In genomic region chr5:149441194-149441753, GRCh38 we compare ENCODE assay signal across 17 cellular contexts.
A peak's percentile ranks its signal among the peaks of the same experiment; 100 is the strongest.
DNase-seq lines count a peak whose midpoint lies in the region; ATAC-seq and TF ChIP-seq lines count a peak whose summit lies in the region.
"Had no signal": no experiment of that assay in that cellular context is flagged by ENCODE, and none has a peak within 500 bp of the region (broad histone marks: within the 10 kb centered on the region; RNA-seq: fewer than 3 reads in every experiment).

No MANE protein-coding gene starts in this region.

- H3K4me1 ChIP-seq in HEK293 (ENCODE audit: control insufficient read depth, insufficient read depth, low read length) (no peaks in the 10 kb centered on the region), mammary epithelial cell (ENCODE audit: insufficient read depth, low read length) (peaks cover 60% of the 10 kb centered on the region), mesenchymal stem cell (ENCODE audit: control insufficient read depth, insufficient read depth, low read depth, low read length) (peaks cover 11% of the 10 kb centered on the region), vagina (peaks cover 38% of the 10 kb centered on the region)

- H2AFZ ChIP-seq in mammary epithelial cell (ENCODE audit: low read depth, low read length) (peak overlapping the region; percentile 55), mesenchymal stem cell (ENCODE audit: low read depth, low read length) (no peak overlapping the region)

- dilution Hi-C loops in mammary epithelial cell (cut with HindIII; ENCODE audit: low sequenced_read_pairs) = loop anchor here (5.0 kb wide), 1 partner anchor 106 kb away; no protein-coding TSS in a partner anchor

- peak overlapping the region; percentile 1 for H2AK5ac ChIP-seq in mesenchymal stem cell (ENCODE audit: low read length, severe bottlenecking)

- BruUV-seq in mammary epithelial cell (replicated peaks; lab: Mats Ljungman, UMichigan) = TSS peak; percentile 85

- no peaks in the 10 kb centered on the region for H3K79me1 ChIP-seq in mesenchymal stem cell (replicated peaks; ENCODE audit: low read length, poor library complexity, severe bottlenecking)

- POLR2A ChIA-PET in HEK293 (lab: Yijun Ruan, JAX) = no interaction called here

- no peak for TF ChIP-seq POLR2A in vagina (IDR thresholded peaks at IDR 0.05)

- H4K91ac ChIP-seq in mesenchymal stem cell (ENCODE audit: low read length) = peak overlapping the region; percentile 1

- H3K4ac ChIP-seq in mesenchymal stem cell (ENCODE audit: low read depth in 1 of 2, low read length in 2 of 2) = peak overlapping the region in 1 of 2 experiments; percentile 20

- no peaks in the 10 kb centered on the region for H3K9me3 ChIP-seq in HEK293 (ENCODE audit: control insufficient read depth, insufficient read depth, low read depth, low read length)
- no peaks in the 10 kb centered on the region for H3K9me3 ChIP-seq in mammary epithelial cell (replicated peaks; ENCODE audit: insufficient read depth, low read length)
- no peaks in the 10 kb centered on the region for H3K9me3 ChIP-seq in mesenchymal stem cell (ENCODE audit: control insufficient read depth, low read length)
- H3K9me3 ChIP-seq in vagina = no peaks in the 10 kb centered on the region

- TF ChIP-seq CTCF in HEK293 (tag by site-specific recombination; IDR thresholded peaks at IDR 0.05) (no peak), mammary epithelial cell (conservative IDR thresholded peaks at IDR 0.05 in 1 of 2, IDR thresholded peaks at IDR 0.05 in 1 of 2; ENCODE audit: extremely low read depth in 1 of 2, insufficient read depth in 1 of 2, low read depth in 1 of 2, low read length in 2 of 2) (no peak), vagina (IDR thresholded peaks at IDR 0.05) (no peak)

- in situ Hi-C loops in mammary epithelial cell (cut with MboI; ENCODE audit: low sequenced_read_pairs in 2 of 2) = loop anchor here (5.0 to 10.0 kb wide), 2 partner anchors 104 to 121 kb away; no protein-coding TSS in a partner anchor
- in situ Hi-C loops in ACHN (cut with HindIII; ENCODE audit: low pct_ligation_motif_present, low pct_unique_long_range_greater_than_20kb, low sequenced_read_pairs) = no loop called here

- no peak overlapping the region for H4K8ac ChIP-seq in mesenchymal stem cell (ENCODE audit: low read length)

- H3K4me2 ChIP-seq in mammary epithelial cell (ENCODE audit: insufficient read depth, low read depth, low read length) = peak overlapping the region; percentile 56
- H3K4me2 ChIP-seq in mesenchymal stem cell (ENCODE audit: low read length, poor library complexity, severe bottlenecking) = no peak overlapping the region

- intact Hi-C loops in mammary epithelial cell (cut with micrococcal nuclease) = loop anchor here (5.0 kb wide), 1 partner anchor 191 kb away; no protein-coding TSS in a partner anchor
- intact Hi-C loops in vagina (cut with DNase I) = loop anchor here (5.0 kb wide), 1 partner anchor 121 kb away; no protein-coding TSS in a partner anchor

- no peaks in the 10 kb centered on the region for H3K36me3 ChIP-seq in HEK293 (ENCODE audit: control insufficient read depth in 2 of 2, insufficient read depth in 1 of 2, low read length in 2 of 2)
- no peaks in the 10 kb centered on the region for H3K36me3 ChIP-seq in mammary epithelial cell (ENCODE audit: insufficient read depth, low read length)
- H3K36me3 ChIP-seq in mesenchymal stem cell (ENCODE audit: control insufficient read depth in 1 of 2, insufficient read depth in 2 of 2, low read depth in 1 of 2, low read length in 2 of 2) = no peaks in the 10 kb centered on the region
- no peaks in the 10 kb centered on the region for H3K36me3 ChIP-seq in vagina

- H3K27ac ChIP-seq in HEK293 (ENCODE audit: extremely low read depth, low read depth, low read length) (no peak overlapping the region), mammary epithelial cell (ENCODE audit: insufficient read depth, low read depth, low read length) (peak overlapping the region; percentile 89), mesenchymal stem cell (ENCODE audit: low read length, poor library complexity, severe bottlenecking) (no peak overlapping the region), vagina (peak overlapping the region; percentile 81)
- H3K27ac ChIP-seq: SK-N-MC had no signal

- DNase-seq in mammary epithelial cell (no peak), mesenchymal stem cell (no peak), vagina (ENCODE audit: extremely low spot score in 2 of 2) (no peak), ACHN (no peak)
- DNase-seq: Calu3; CD4-positive, alpha-beta memory T cell; DMS53; KG1; NCI-H1092; NCI-H146; NCI-H2081; NCI-H510A treated with DMSO at 0.1 percent for 48 hours; PC-3 had no signal

- H3K9ac ChIP-seq in mammary epithelial cell (ENCODE audit: insufficient read depth, low read length) (peak overlapping the region; percentile 71), mesenchymal stem cell (ENCODE audit: low read length) (no peak overlapping the region)

- H3K4me3 ChIP-seq in HEK293 (ENCODE audit: low read depth, low read length) (no peak overlapping the region), mammary epithelial cell (replicated peaks in 1 of 3; ENCODE audit: insufficient read depth in 1 of 3, low read depth in 2 of 3, low read length in 3 of 3) (no peak overlapping the region), mesenchymal stem cell (ENCODE audit: insufficient read depth in 1 of 2, low read depth in 1 of 2, low read length in 2 of 2) (no peak overlapping the region), vagina (no peak overlapping the region)
- H3K4me3 ChIP-seq: SK-N-MC had no signal

- ATAC-seq in HG02840 (IDR thresholded peaks at IDR 0.05; ENCODE audit: low FRiP score, unreplicated experiment) (no peak), GM19467 (IDR thresholded peaks at IDR 0.05; ENCODE audit: unreplicated experiment) (no peak)
- ATAC-seq: PC-3 had no signal

- H3K27me3 ChIP-seq in mammary epithelial cell (ENCODE audit: insufficient read depth, low read length) (no peaks in the 10 kb centered on the region), mesenchymal stem cell (ENCODE audit: control insufficient read depth in 1 of 2, insufficient read depth in 1 of 2, low read length in 2 of 2) (no peaks in the 10 kb centered on the region), vagina (no peaks in the 10 kb centered on the region)

- no peak overlapping the region for H3K23ac ChIP-seq in mesenchymal stem cell (ENCODE audit: low read length in 2 of 2)

- peak overlapping the region in 1 of 2 experiments; percentile 26 for H3K18ac ChIP-seq in mesenchymal stem cell (ENCODE audit: low read depth in 1 of 2, low read length in 2 of 2)

- peak overlapping the region in 1 of 2 experiments; percentile 57 for H2BK12ac ChIP-seq in mesenchymal stem cell (ENCODE audit: low read length in 2 of 2)

- H3K14ac ChIP-seq in mesenchymal stem cell (ENCODE audit: low read length in 2 of 2) = no peak overlapping the region

- 91% methylated on average over 11 of the region's 14 CpGs for WGBS in mammary epithelial cell (ENCODE audit: low coverage, missing lambda C conversion rate)
- 94% methylated on average over 14 of the region's 14 CpGs for WGBS in mesenchymal stem cell

- H2BK15ac ChIP-seq in mesenchymal stem cell (ENCODE audit: low read depth, poor library complexity, severe bottlenecking) = peak overlapping the region; percentile 26

- no peak overlapping the region for H2BK120ac ChIP-seq in mesenchymal stem cell (ENCODE audit: low read depth, low read length)

- no peak overlapping the region for H2BK5ac ChIP-seq in mesenchymal stem cell (ENCODE audit: low read depth, low read length, poor library complexity, severe bottlenecking)

- CTCF ChIA-PET in HEK293 (lab: Yijun Ruan, JAX) = interaction anchor here (0.6 to 10.0 kb wide), 21 partner anchors 9 to 579 kb away, joined by 3 to 103 read pairs (median 4); partner anchors contain the start of genes CSNK1A1 and IL17B
- CTCF ChIA-PET in mammary epithelial cell (lab: Charles Lee; ENCODE audit: low non-redundant PET) = interaction anchor here (0.6 to 0.8 kb wide), 2 partner anchors 45 to 120 kb away, joined by 4 to 5 read pairs; no protein-coding TSS in a partner anchor

- H4K20me1 ChIP-seq in mammary epithelial cell (ENCODE audit: insufficient read depth, low read length) = no peaks in the 10 kb centered on the region

- H3K79me2 ChIP-seq in mammary epithelial cell (ENCODE audit: insufficient read depth, low read length) = no peaks in the 10 kb centered on the region

TF ChIP-seq in HEK293, 187 proteins besides CTCF, POLR2A, EP300 and RAD21:
- TF ChIP-seq GLI4 (tag by site-specific recombination; IDR thresholded peaks at IDR 0.05) = 0 out of 2 replicates have a peak, but pooled peaks have one; percentile 55
- no peak for TF ChIP-seq ZNF214 (tag by site-specific recombination; IDR thresholded peaks at IDR 0.05; ENCODE audit: borderline replicate concordance)
- TF ChIP-seq ZNF16 (tag by site-specific recombination; IDR thresholded peaks at IDR 0.05; ENCODE audit: low read depth) = 0 out of 2 replicates have a peak, but pooled peaks have one; percentile 38

Comparison
In these comparisons a context has a peak if more than half of its experiments do, and no peak if none do; other contexts are left out.
1. H3K27ac ChIP-seq: peak in mammary epithelial cell (single experiment) and vagina (single experiment); none in HEK293 (single experiment) and mesenchymal stem cell (single experiment).